ENCODE assay signal across 8 cellular contexts in the genomic region with DNA sequence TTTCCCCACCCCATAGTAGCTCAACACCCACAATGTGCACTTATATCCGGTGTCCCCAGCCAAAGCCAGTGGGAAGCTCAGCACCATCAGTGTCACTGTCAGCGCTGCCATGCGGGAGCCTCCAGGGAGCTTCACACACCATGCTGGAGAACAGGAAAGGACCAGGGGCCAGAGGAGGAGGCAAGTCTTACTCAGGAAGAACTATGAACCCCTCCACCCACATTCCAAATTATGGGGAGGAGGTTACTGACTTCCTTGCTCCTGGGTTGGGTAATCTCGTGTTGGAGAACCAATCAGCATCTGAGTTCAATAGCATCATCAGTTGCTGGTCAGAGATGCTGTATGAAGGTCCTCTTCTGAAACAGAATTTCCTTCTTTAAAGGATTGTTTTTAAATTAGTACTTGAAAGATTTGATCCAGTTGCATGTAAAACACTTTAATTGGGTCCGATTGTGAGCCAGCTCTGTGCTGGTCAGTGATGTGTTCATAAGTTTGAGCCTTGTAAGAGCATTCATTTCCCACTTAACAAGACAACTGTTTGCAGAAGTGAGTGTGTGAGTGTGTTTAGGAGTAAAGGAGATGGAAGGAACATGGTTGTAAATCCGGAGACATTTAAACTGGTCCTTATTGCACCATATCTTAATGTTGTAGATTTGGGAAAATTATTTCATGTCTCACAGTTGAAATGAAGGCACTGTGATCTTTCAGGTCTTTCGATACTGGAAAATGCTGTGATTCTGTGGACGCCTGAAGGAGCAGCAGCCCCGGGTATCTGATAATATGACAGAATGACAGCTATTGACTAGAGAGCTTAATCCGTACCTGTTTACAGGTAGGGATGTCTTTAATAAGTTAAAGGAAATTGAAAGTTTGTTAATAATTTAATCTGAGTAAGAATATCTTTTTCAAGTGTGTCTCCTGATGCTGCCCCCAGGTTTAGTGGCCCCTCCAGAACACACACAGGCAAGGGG. TPM values are rescaled to one million over a fixed set of nuclear protein-coding genes. Genes with fewer than 3 reads are reported as not detected.
DNase-seq lines count a peak whose midpoint lies in the region; ATAC-seq and TF ChIP-seq lines count a peak whose summit lies in the region.
"Not testable (repeated sequence)": the region's sequence is repeated elsewhere in the genome, so short reads cannot be mapped to it uniquely, and the experiment has no call there.

No MANE protein-coding gene starts in this region.

- H3K4me3 Mint-ChIP-seq in T-cell = not testable (repeated sequence)

- POLR2A ChIA-PET in T-cell (lab: Charles Lee) = interaction anchor here in 1 of 2 donors (0.7 kb wide), 1 partner anchor 107 kb away, joined by 3 read pairs; no protein-coding TSS in a partner anchor

- peaks cover 23 to 46% of the 10 kb centered on the region in 2 donors for H3K27me3 Mint-ChIP-seq in T-cell

- 49% methylated on average over 10 of the region's 10 CpGs for WGBS in esophagus muscularis mucosa

- H3K4me1 Mint-ChIP-seq in T-cell = not testable (repeated sequence)

- H3K27ac ChIP-seq in esophagus muscularis mucosa (replicated peaks in 1 of 4) (peak overlapping the region in 3 of 4 donors; percentile 53 to 65 (median 57)), upper lobe of right lung (peak overlapping the region; percentile 43)

- peaks cover 0 to 13% (median 0%) of the 10 kb centered on the region in 4 donors for H3K27me3 ChIP-seq in esophagus muscularis mucosa
- not testable (repeated sequence) for H3K27me3 ChIP-seq in upper lobe of right lung

- TF ChIP-seq CTCF in GM12865 (IDR thresholded peaks at IDR 0.05; ENCODE audit: insufficient read depth, low read depth, low read length, missing control alignments); esophagus muscularis mucosa (IDR thresholded peaks at IDR 0.05); upper lobe of right lung (IDR thresholded peaks at IDR 0.05): not testable (repeated sequence)

- not testable (repeated sequence) for H3K36me3 Mint-ChIP-seq in T-cell

- not testable (repeated sequence) for H3K9me3 ChIP-seq in esophagus muscularis mucosa, upper lobe of right lung

- H3K4me1 ChIP-seq in esophagus muscularis mucosa, upper lobe of right lung: not testable (repeated sequence)

- intact Hi-C loops in esophagus muscularis mucosa (cut with DNase I); upper lobe of right lung (cut with DNase I): not testable (repeated sequence)

- H3K36me3 ChIP-seq in esophagus muscularis mucosa, upper lobe of right lung: not testable (repeated sequence)

- peak overlapping the region in 1 of 2 donors; percentile 80 for H3K27ac Mint-ChIP-seq in T-cell

- peak; percentile 84 for DNase-seq in GM12865 (ENCODE audit: low read depth)
- DNase-seq in T-cell; esophagus muscularis mucosa (ENCODE audit: extremely low spot score); upper lobe of right lung: not testable (repeated sequence)
- peak; percentile 54 for DNase-seq in medulla oblongata (ENCODE audit: extremely low spot score)

- TF ChIP-seq POLR2A in esophagus muscularis mucosa (IDR thresholded peaks at IDR 0.05; ENCODE audit: low read depth) = not testable (repeated sequence)

- ATAC-seq in GM19397 (IDR thresholded peaks at IDR 0.05; ENCODE audit: unreplicated experiment) = peak; percentile 87
- ATAC-seq in HG02678 (IDR thresholded peaks at IDR 0.05; ENCODE audit: unreplicated experiment) = peak; percentile 99
- ATAC-seq in HG03520 (IDR thresholded peaks at IDR 0.05; ENCODE audit: unreplicated experiment) = peak; percentile 89
- ATAC-seq in T-cell (replicated peaks in 1 of 4) = peak; percentile 56 to 96 (median 74)
- ATAC-seq in upper lobe of right lung = peak; percentile 97

- TF ChIP-seq EP300 in esophagus muscularis mucosa (IDR thresholded peaks at IDR 0.05) = not testable (repeated sequence)

- peak overlapping the region; percentile 56 for H3K4me3 ChIP-seq in GM12865 (ENCODE audit: low read depth, low read length)
- not testable (repeated sequence) for H3K4me3 ChIP-seq in esophagus muscularis mucosa, upper lobe of right lung

- not testable (repeated sequence) for H3K9me3 Mint-ChIP-seq in T-cell

- CTCF ChIA-PET in T-cell (lab: Charles Lee) = not testable (repeated sequence)

RNA-seq across cellular contexts. Expression of a gene that starts 34.0 kb away (rescaled TPM):
- total RNA-seq in T-cell (100 to 1,000 TPM in 1 of 5 donors, 10 to 100 TPM in 4; 41.1 to 131 (median 47.9) TPM), esophagus muscularis mucosa (100 to 1,000 TPM in 3 of 4 donors, 10 to 100 TPM in 1; 93.9 to 223 (median 113) TPM), upper lobe of right lung (1,444 TPM)

RNA-seq across cellular contexts. Expression of a gene that starts 56.4 kb away (rescaled TPM):
- total RNA-seq in T-cell (10 to 100 TPM in 1 of 5 donors, 1 to 10 TPM in 3, not detected in 1; 3.2 to 14.0 (median 8.0) TPM), esophagus muscularis mucosa (10 to 100 TPM in 2 of 4 donors, under 1 TPM in 2; 0.83 to 71.0 (median 7.2) TPM), upper lobe of right lung (197 TPM)
